Comparison of ENCODE assay signal across 18 cellular contexts in the genomic region with DNA sequence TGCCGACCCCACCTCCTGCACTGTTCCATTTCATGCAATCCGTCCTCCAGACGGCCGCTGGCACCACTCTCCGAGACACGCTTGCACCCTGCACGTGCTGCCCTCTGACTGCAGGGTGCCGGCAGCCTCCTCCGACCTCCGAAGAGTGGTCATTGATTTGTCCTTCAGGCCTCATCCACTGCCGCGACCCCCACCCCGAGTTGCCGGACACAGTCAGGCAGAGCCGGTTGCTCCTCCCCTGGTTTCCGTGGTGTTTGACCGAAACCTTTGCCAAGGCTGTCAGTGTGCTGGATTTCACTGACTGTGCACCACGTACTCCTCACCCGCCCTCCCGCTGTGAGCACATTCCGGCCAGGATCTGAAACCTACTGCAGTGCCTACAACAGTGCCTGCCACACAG.
DNase-seq lines count a peak whose midpoint lies in the region; ATAC-seq, FAIRE-seq and TF ChIP-seq lines count a peak whose summit lies in the region.
"Had no signal": no experiment of that assay in that cellular context is flagged by ENCODE, and none has a peak within 500 bp of the region (broad histone marks: within the 10 kb centered on the region; RNA-seq: fewer than 3 reads in every experiment).

No MANE protein-coding gene starts in this region.

- H2BK120ac ChIP-seq in neuronal stem cell (ENCODE audit: low read depth, low read length) = no peak overlapping the region
- no peak overlapping the region for H2BK120ac ChIP-seq in mesenchymal stem cell (ENCODE audit: low read depth, low read length)

- H3K4me3 ChIP-seq in body of pancreas (no peak overlapping the region), kidney (ENCODE audit: low read length in 2 of 2) (peak overlapping the region; percentile 47 to 48), neuronal stem cell (ENCODE audit: low read length in 2 of 2) (no peak overlapping the region), mesenchymal stem cell (ENCODE audit: insufficient read depth in 1 of 2, low read depth in 1 of 2, low read length in 2 of 2) (peak overlapping the region in 1 of 2 experiments; percentile 51)
- H3K4me3 ChIP-seq: HAP-1, sigmoid colon had no signal

- H3K27me3 ChIP-seq in body of pancreas (peaks cover 0 to 3% of the 10 kb centered on the region in 2 donors), neuronal stem cell (ENCODE audit: control insufficient read depth in 3 of 3, insufficient read depth in 3 of 3, low read depth in 1 of 3, low read length in 3 of 3) (peaks cover 0 to 2% (median 0%) of the 10 kb centered on the region in 3 experiments), mesenchymal stem cell (ENCODE audit: control insufficient read depth in 1 of 2, insufficient read depth in 1 of 2, low read length in 2 of 2) (peaks cover 38 to 44% of the 10 kb centered on the region in 2 experiments)

- H2AFZ ChIP-seq in neuronal stem cell (ENCODE audit: low read length) (peak overlapping the region; percentile 73), mesenchymal stem cell (ENCODE audit: low read depth, low read length) (no peak overlapping the region)

- no peak overlapping the region for H4K8ac ChIP-seq in neuronal stem cell (ENCODE audit: low read depth, low read length)
- no peak overlapping the region for H4K8ac ChIP-seq in mesenchymal stem cell (ENCODE audit: low read length)

- H3K4ac ChIP-seq in neuronal stem cell (ENCODE audit: low read length) = no peak overlapping the region
- H3K4ac ChIP-seq in mesenchymal stem cell (ENCODE audit: low read depth in 1 of 2, low read length in 2 of 2) = no peak overlapping the region

- H3K14ac ChIP-seq in neuronal stem cell (ENCODE audit: low read length) = no peak overlapping the region
- H3K14ac ChIP-seq in mesenchymal stem cell (ENCODE audit: low read length in 2 of 2) = no peak overlapping the region

- H3K36me3 ChIP-seq in body of pancreas (replicated peaks in 1 of 2; ENCODE audit: insufficient read depth in 1 of 2, low read depth in 2 of 2) (no peaks in the 10 kb centered on the region), kidney (ENCODE audit: control insufficient read depth in 1 of 2, insufficient read depth in 2 of 2, low read length in 2 of 2) (no peaks in the 10 kb centered on the region), neuronal stem cell (replicated peaks in 1 of 2; ENCODE audit: control insufficient read depth in 2 of 2, insufficient read depth in 2 of 2, low read length in 2 of 2) (no peaks in the 10 kb centered on the region), mesenchymal stem cell (ENCODE audit: control insufficient read depth in 1 of 2, insufficient read depth in 2 of 2, low read depth in 1 of 2, low read length in 2 of 2) (no peaks in the 10 kb centered on the region)
- H3K36me3 ChIP-seq: HAP-1, sigmoid colon had no signal

- FAIRE-seq in kidney (lab: Jason Lieb, UNC) = no peak

- TF ChIP-seq POLR2A in body of pancreas (IDR thresholded peaks at IDR 0.05) = no peak

- peaks cover 5% of the 10 kb centered on the region for H3K4me1 ChIP-seq in body of pancreas
- H3K4me1 ChIP-seq in kidney (ENCODE audit: control insufficient read depth in 1 of 2, insufficient read depth in 1 of 2, low read depth in 1 of 2, low read length in 2 of 2) = no peaks in the 10 kb centered on the region
- H3K4me1 ChIP-seq in neuronal stem cell (ENCODE audit: control insufficient read depth in 2 of 2, insufficient read depth in 1 of 2, low read depth in 1 of 2, low read length in 2 of 2) = peaks cover 11 to 28% of the 10 kb centered on the region in 2 donors
- peaks cover 10% of the 10 kb centered on the region for H3K4me1 ChIP-seq in mesenchymal stem cell (ENCODE audit: control insufficient read depth, insufficient read depth, low read depth, low read length)
- H3K4me1 ChIP-seq: HAP-1, sigmoid colon had no signal

- H3K79me1 ChIP-seq in neuronal stem cell (ENCODE audit: low read depth, low read length) = no peaks in the 10 kb centered on the region
- no peaks in the 10 kb centered on the region for H3K79me1 ChIP-seq in mesenchymal stem cell (replicated peaks; ENCODE audit: low read length, poor library complexity, severe bottlenecking)

- H2BK5ac ChIP-seq in neuronal stem cell (ENCODE audit: low read length) (no peak overlapping the region), mesenchymal stem cell (ENCODE audit: low read depth, low read length, poor library complexity, severe bottlenecking) (no peak overlapping the region)

- H2BK12ac ChIP-seq in neuronal stem cell (ENCODE audit: low read length) (peak overlapping the region; percentile 46), mesenchymal stem cell (ENCODE audit: low read length in 2 of 2) (no peak overlapping the region)

- H3K9ac ChIP-seq in kidney (ENCODE audit: low read length in 2 of 2) (no peak overlapping the region), neuronal stem cell (ENCODE audit: low read depth, low read length, poor library complexity) (no peak overlapping the region), mesenchymal stem cell (ENCODE audit: low read length) (no peak overlapping the region)

- H3K27ac ChIP-seq in body of pancreas (no peak overlapping the region), kidney (ENCODE audit: low read depth in 2 of 2, low read length in 2 of 2) (no peak overlapping the region), neuronal stem cell (replicated peaks; ENCODE audit: low read length) (no peak overlapping the region), mesenchymal stem cell (ENCODE audit: low read length, poor library complexity, severe bottlenecking) (no peak overlapping the region)
- H3K27ac ChIP-seq: sigmoid colon had no signal

- H3K9me3 ChIP-seq in body of pancreas (no peaks in the 10 kb centered on the region), kidney (ENCODE audit: control insufficient read depth in 1 of 2, low read length in 2 of 2) (no peaks in the 10 kb centered on the region), neuronal stem cell (replicated peaks in 1 of 2; ENCODE audit: control insufficient read depth in 2 of 2, insufficient read depth in 1 of 2, low read depth in 1 of 2, low read length in 2 of 2) (no peaks in the 10 kb centered on the region), mesenchymal stem cell (ENCODE audit: control insufficient read depth, low read length) (no peaks in the 10 kb centered on the region)
- H3K9me3 ChIP-seq: HAP-1, sigmoid colon had no signal

- H3K23ac ChIP-seq in neuronal stem cell (ENCODE audit: low read depth, low read length, poor library complexity) (peak overlapping the region; percentile 82), mesenchymal stem cell (ENCODE audit: low read length in 2 of 2) (no peak overlapping the region)

- ATAC-seq in body of pancreas = no peak
- no peak for ATAC-seq in GM18907 (IDR thresholded peaks at IDR 0.05; ENCODE audit: unreplicated experiment)
- ATAC-seq in HG02763 (IDR thresholded peaks at IDR 0.05; ENCODE audit: unreplicated experiment) = no peak
- ATAC-seq: stimulated activated naive CD8-positive, alpha-beta T cell treated with anti-CD3 and anti-CD28 coated beads, Interleukin-15, amount 100 ng/mL, for 72 hours; T-cell had no signal

- DNase-seq in ELF-1 (ENCODE audit: low read depth, low spot score) (peak; percentile 24), body of pancreas (peak in 3 of 4 donors; percentile 8 to 29 (median 27)), kidney (no peak), neuronal stem cell (ENCODE audit: low spot score) (no peak), SW 1271 (lab: John Stamatoyannopoulos, UW) (no peak), mesenchymal stem cell (no peak)
- DNase-seq: activated CD4-positive, alpha-beta memory T cell treated with anti-CD3 and anti-CD28 coated beads for 36 hours; activated naive CD4-positive, alpha-beta T cell treated with anti-CD3 and anti-CD28 coated beads for 36 hours; foreskin melanocyte; NCI-H187 treated with DMSO at 0.1 percent for 48 hours; NCI-H446 treated with DMSO at 0.1 percent for 48 hours; sigmoid colon; stimulated activated CD4-positive, alpha-beta T cell treated with anti-CD3 and anti-CD28 coated beads, Interleukin-2, amount 100 ng/mL, for 24 hours; stimulated activated naive CD8-positive, alpha-beta T cell treated with anti-CD3 and anti-CD28 coated beads, Interleukin-15, amount 100 ng/mL, for 72 hours; T-cell had no signal

- WGBS in body of pancreas, 2 donors = 7 to 10% methylated on average over 21 of the region's 21 CpGs
- WGBS in neuronal stem cell (ENCODE audit: extremely low coverage in 2 of 2, insufficient read length in 2 of 2, insufficient replicate concordance in 1 of 2), 2 donors = no CpG with 5 or more reads among the region's 21 CpGs
- WGBS in mesenchymal stem cell = 83% methylated on average over 21 of the region's 21 CpGs

- H3K18ac ChIP-seq in neuronal stem cell (ENCODE audit: low read length) = peak overlapping the region; percentile 80
- H3K18ac ChIP-seq in mesenchymal stem cell (ENCODE audit: low read depth in 1 of 2, low read length in 2 of 2) = no peak overlapping the region

- no peak overlapping the region for H4K91ac ChIP-seq in neuronal stem cell (ENCODE audit: low read depth, low read length, poor library complexity)
- no peak overlapping the region for H4K91ac ChIP-seq in mesenchymal stem cell (ENCODE audit: low read length)

- H2BK15ac ChIP-seq in neuronal stem cell (ENCODE audit: low read length) = no peak overlapping the region
- no peak overlapping the region for H2BK15ac ChIP-seq in mesenchymal stem cell (ENCODE audit: low read depth, poor library complexity, severe bottlenecking)

- no peak overlapping the region for H3K4me2 ChIP-seq in neuronal stem cell (ENCODE audit: insufficient read depth, low read length, poor library complexity, severe bottlenecking)
- no peak overlapping the region for H3K4me2 ChIP-seq in mesenchymal stem cell (ENCODE audit: low read length, poor library complexity, severe bottlenecking)

- intact Hi-C loops in body of pancreas (cut with DNase I) (no loop called here), kidney (cut with DNase I) (no loop called here)

- H2AK5ac ChIP-seq in neuronal stem cell (ENCODE audit: low read depth, low read length) (peak overlapping the region; percentile 32), mesenchymal stem cell (ENCODE audit: low read length, severe bottlenecking) (no peak overlapping the region)

- TF ChIP-seq CTCF in body of pancreas (IDR thresholded peaks at IDR 0.05) (no peak), kidney (IDR thresholded peaks at IDR 0.05; ENCODE audit: borderline replicate concordance, extremely low read depth, insufficient read depth) (no peak)

Comparison
In these comparisons a context has a peak if more than half of its experiments do, and no peak if none do; other contexts are left out.
1. DNase-seq: peak in ELF-1 (single experiment) and body of pancreas (3 of 4); none in kidney (single experiment), neuronal stem cell (single experiment), SW 1271 (0 of 2) and mesenchymal stem cell (single experiment).
2. H3K4me3 ChIP-seq: peak in kidney (2 of 2); none in body of pancreas (0 of 2) and neuronal stem cell (0 of 2).